Comparison of ENCODE assay signal across 1 cellular context in the genomic region with DNA sequence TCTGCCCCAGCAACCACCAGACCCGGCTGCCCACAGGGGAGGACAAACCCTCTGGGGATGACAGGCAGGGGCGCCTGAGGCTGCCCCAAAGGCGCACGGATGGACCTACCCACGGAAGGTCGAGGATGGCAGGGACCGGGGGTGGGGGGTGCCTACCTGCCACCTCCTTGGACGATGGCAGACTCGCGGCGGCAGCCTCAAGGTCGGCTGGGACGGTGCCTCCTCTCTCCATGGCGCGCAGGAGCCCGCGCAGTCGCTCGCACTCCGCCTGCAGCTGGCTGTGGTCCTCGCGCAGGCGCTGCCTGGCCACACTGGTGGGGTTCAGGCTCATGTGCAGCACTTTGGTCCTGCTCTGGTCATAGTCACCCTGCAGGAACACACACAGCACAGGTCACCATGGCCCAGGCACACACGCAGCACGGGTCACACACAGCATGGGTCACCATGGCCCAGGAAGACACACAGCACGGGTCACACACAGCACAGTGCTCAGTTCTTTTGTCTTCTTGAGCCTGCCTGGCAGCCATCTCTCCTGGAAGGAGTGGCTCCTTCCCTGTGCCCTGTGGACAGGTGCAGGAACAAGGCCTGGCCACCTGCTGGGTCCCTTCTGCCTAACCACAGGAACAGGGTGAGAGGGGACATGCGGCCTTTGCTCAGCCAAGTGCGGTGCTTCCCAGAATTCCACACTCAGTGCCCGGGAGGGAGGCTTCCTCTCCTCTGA.
TF ChIP-seq lines count a peak whose summit lies in the region.

No MANE protein-coding gene starts in this region.

TF ChIP-seq in SK-N-SH treated with all-trans-retinoic acid at 6 μM for 48 hours, 23 proteins besides CTCF, POLR2A, EP300 and RAD21 (continued from another document):
- TF ChIP-seq, protein P1, sequence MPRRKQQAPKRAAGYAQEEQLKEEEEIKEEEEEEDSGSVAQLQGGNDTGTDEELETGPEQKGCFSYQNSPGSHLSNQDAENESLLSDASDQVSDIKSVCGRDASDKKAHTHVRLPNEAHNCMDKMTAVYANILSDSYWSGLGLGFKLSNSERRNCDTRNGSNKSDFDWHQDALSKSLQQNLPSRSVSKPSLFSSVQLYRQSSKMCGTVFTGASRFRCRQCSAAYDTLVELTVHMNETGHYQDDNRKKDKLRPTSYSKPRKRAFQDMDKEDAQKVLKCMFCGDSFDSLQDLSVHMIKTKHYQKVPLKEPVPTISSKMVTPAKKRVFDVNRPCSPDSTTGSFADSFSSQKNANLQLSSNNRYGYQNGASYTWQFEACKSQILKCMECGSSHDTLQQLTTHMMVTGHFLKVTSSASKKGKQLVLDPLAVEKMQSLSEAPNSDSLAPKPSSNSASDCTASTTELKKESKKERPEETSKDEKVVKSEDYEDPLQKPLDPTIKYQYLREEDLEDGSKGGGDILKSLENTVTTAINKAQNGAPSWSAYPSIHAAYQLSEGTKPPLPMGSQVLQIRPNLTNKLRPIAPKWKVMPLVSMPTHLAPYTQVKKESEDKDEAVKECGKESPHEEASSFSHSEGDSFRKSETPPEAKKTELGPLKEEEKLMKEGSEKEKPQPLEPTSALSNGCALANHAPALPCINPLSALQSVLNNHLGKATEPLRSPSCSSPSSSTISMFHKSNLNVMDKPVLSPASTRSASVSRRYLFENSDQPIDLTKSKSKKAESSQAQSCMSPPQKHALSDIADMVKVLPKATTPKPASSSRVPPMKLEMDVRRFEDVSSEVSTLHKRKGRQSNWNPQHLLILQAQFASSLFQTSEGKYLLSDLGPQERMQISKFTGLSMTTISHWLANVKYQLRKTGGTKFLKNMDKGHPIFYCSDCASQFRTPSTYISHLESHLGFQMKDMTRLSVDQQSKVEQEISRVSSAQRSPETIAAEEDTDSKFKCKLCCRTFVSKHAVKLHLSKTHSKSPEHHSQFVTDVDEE (CRISPR knock-in tag; IDR thresholded peaks at IDR 0.05) = no peak
- TF ChIP-seq OSR1 (CRISPR knock-in tag; IDR thresholded peaks at IDR 0.05) = no peak
- TF ChIP-seq ZFP30 (CRISPR knock-in tag; IDR thresholded peaks at IDR 0.05) = no peak
- no peak for TF ChIP-seq ISL1 (CRISPR knock-in tag; IDR thresholded peaks at IDR 0.05)
- no peak for TF ChIP-seq PPARA (CRISPR knock-in tag; IDR thresholded peaks at IDR 0.05; ENCODE audit: borderline replicate concordance)
- no peak for TF ChIP-seq TOX (CRISPR knock-in tag; IDR thresholded peaks at IDR 0.05; ENCODE audit: borderline replicate concordance)
- no peak for TF ChIP-seq ZNF8 (CRISPR knock-in tag; IDR thresholded peaks at IDR 0.05)
